In genomic region chr16:1014221-1014620, GRCh38 we compare ENCODE assay signal across 21 cellular contexts. TPM values are rescaled to one million over a fixed set of nuclear protein-coding genes. Genes with fewer than 3 reads are reported as not detected.
DNase-seq lines count a peak whose midpoint lies in the region; ATAC-seq and TF ChIP-seq lines count a peak whose summit lies in the region.
"Had no signal": no experiment of that assay in that cellular context is flagged by ENCODE, and none has a peak within 500 bp of the region (broad histone marks: within the 10 kb centered on the region; RNA-seq: fewer than 3 reads in every experiment).

No MANE protein-coding gene starts in this region.

- no peak overlapping the region for H3K4me3 ChIP-seq in trophoblast cell (ENCODE audit: low read depth, low read length)
- H3K4me3 ChIP-seq: BLaER1 treated with 17β-estradiol and CSF1 and Interleukin-3, amounts not matched to agents 10 nM and 100 nM; GM23248 had no signal

- no peak overlapping the region for H3K14ac ChIP-seq in trophoblast cell (ENCODE audit: low read length)

- H3K4me1 Mint-ChIP-seq in stimulated activated naive CD8-positive, alpha-beta T cell treated with anti-CD3 and anti-CD28 coated beads, Interleukin-15, amount 100 ng/mL, for 72 hours: peaks cover 18% of the 10 kb centered on the region
- H3K4me1 Mint-ChIP-seq: CD14-positive monocyte; CD8-positive, alpha-beta memory T cell had no signal

- H3K27ac ChIP-seq in trophoblast cell (ENCODE audit: low read depth, low read length): no peak overlapping the region
- peak overlapping the region; percentile 63 for H3K27ac ChIP-seq in temporal lobe (ENCODE audit: low read depth, low read length)
- H3K27ac ChIP-seq: 22Rv1; BLaER1 treated with 17β-estradiol and CSF1 and Interleukin-3, amounts not matched to agents 10 nM and 100 nM; GM23248 had no signal

- no peaks in the 10 kb centered on the region for H3K36me3 ChIP-seq in trophoblast cell (ENCODE audit: control insufficient read depth in 1 of 2, insufficient read depth in 2 of 2, low read length in 2 of 2)
- H3K36me3 ChIP-seq: BE2C; BLaER1 treated with 17β-estradiol and CSF1 and Interleukin-3, amounts not matched to agents 10 nM and 100 nM had no signal

- H3K4me3 Mint-ChIP-seq in stimulated activated naive CD8-positive, alpha-beta T cell treated with anti-CD3 and anti-CD28 coated beads, Interleukin-15, amount 100 ng/mL, for 72 hours: no peak overlapping the region
- H3K4me3 Mint-ChIP-seq: CD14-positive monocyte; CD4-positive, alpha-beta T cell; CD8-positive, alpha-beta memory T cell; H9 had no signal

- no peak overlapping the region for H3K18ac ChIP-seq in trophoblast cell (ENCODE audit: low read length)

- H3K9me3 Mint-ChIP-seq in stimulated activated naive CD8-positive, alpha-beta T cell treated with anti-CD3 and anti-CD28 coated beads, Interleukin-15, amount 100 ng/mL, for 72 hours: no peaks in the 10 kb centered on the region
- H3K9me3 Mint-ChIP-seq: CD4-positive, alpha-beta T cell; CD8-positive, alpha-beta memory T cell; H9 had no signal

- H3K27me3 Mint-ChIP-seq in stimulated activated naive CD8-positive, alpha-beta T cell treated with anti-CD3 and anti-CD28 coated beads, Interleukin-15, amount 100 ng/mL, for 72 hours: peaks cover 27% of the 10 kb centered on the region

- no peak overlapping the region for H3K27ac Mint-ChIP-seq in stimulated activated naive CD8-positive, alpha-beta T cell treated with anti-CD3 and anti-CD28 coated beads, Interleukin-15, amount 100 ng/mL, for 72 hours
- H3K27ac Mint-ChIP-seq: CD14-positive monocyte; CD4-positive, alpha-beta T cell had no signal

- no peak overlapping the region for H2BK5ac ChIP-seq in trophoblast cell (ENCODE audit: low read depth, low read length, poor library complexity)

- no peaks in the 10 kb centered on the region for H3K79me2 ChIP-seq in trophoblast cell (ENCODE audit: control insufficient read depth, insufficient read depth, low read length, poor library complexity)

- H4K91ac ChIP-seq in trophoblast cell (ENCODE audit: low read depth, low read length): peak overlapping the region; percentile 42

- H3K9me3 ChIP-seq in trophoblast cell (ENCODE audit: insufficient read depth, low read depth, low read length): peaks cover 2% of the 10 kb centered on the region
- H3K9me3 ChIP-seq: BE2C; BLaER1 treated with 17β-estradiol and CSF1 and Interleukin-3, amounts not matched to agents 10 nM and 100 nM had no signal

- H3K4ac ChIP-seq in trophoblast cell (ENCODE audit: low read depth, low read length): no peak overlapping the region

- no peak overlapping the region for H2AK5ac ChIP-seq in trophoblast cell (ENCODE audit: low read length)

- ATAC-seq in stimulated activated naive CD8-positive, alpha-beta T cell treated with anti-CD3 and anti-CD28 coated beads, Interleukin-15, amount 100 ng/mL, for 72 hours: peak; percentile 5
- no peak for ATAC-seq in stimulated activated naive CD8-positive, alpha-beta T cell treated with anti-CD3 and anti-CD28 coated beads, Interleukin-15, Interleukin-2, amounts not matched to agents 100 U/mL and 50 U/mL, for 24 hours
- no peak for ATAC-seq in SK-N-SH treated with all-trans-retinoic acid at 6 μM for 48 hours
- ATAC-seq in GM19395 (IDR thresholded peaks at IDR 0.05; ENCODE audit: unreplicated experiment): no peak

- no peak overlapping the region for H3K4me2 ChIP-seq in trophoblast cell (ENCODE audit: low read length)
- H3K4me2 ChIP-seq: BLaER1 treated with 17β-estradiol and CSF1 and Interleukin-3, amounts not matched to agents 10 nM and 100 nM had no signal

- H2AFZ ChIP-seq in trophoblast cell (ENCODE audit: insufficient read depth, low read length, poor library complexity): no peak overlapping the region
- H2AFZ ChIP-seq: GM23248 had no signal

- no peak overlapping the region for H3K9ac ChIP-seq in trophoblast cell (ENCODE audit: low read length)
- H3K9ac ChIP-seq: BLaER1 treated with 17β-estradiol and CSF1 and Interleukin-3, amounts not matched to agents 10 nM and 100 nM; GM23248 had no signal

- WGBS in trophoblast cell (ENCODE audit: extremely low coverage, insufficient coverage, insufficient read length): no CpG with 5 or more reads among the region's 8 CpGs

- no peak overlapping the region for H2BK120ac ChIP-seq in trophoblast cell (ENCODE audit: insufficient read depth, low read length, poor library complexity)

- no peaks in the 10 kb centered on the region for H3K27me3 ChIP-seq in trophoblast cell (ENCODE audit: insufficient read depth, low read length)

- DNase-seq in stimulated activated naive CD8-positive, alpha-beta T cell treated with anti-CD3 and anti-CD28 coated beads, Interleukin-15, amount 100 ng/mL, for 72 hours: no peak
- no peak for DNase-seq in stimulated activated naive CD8-positive, alpha-beta T cell treated with anti-CD3 and anti-CD28 coated beads, Interleukin-15, Interleukin-2, amounts not matched to agents 100 U/mL and 50 U/mL, for 24 hours
- no peak for DNase-seq in trophoblast cell
- no peak for DNase-seq in GDM1 (lab: John Stamatoyannopoulos, UW)
- DNase-seq in medulla oblongata (ENCODE audit: extremely low spot score): no peak
- DNase-seq: BE2C; CD4-positive, alpha-beta T cell; CD8-positive, alpha-beta memory T cell; DMS 273 treated with DMSO at 0.1 percent for 48 hours; DMS79; EL; GF-D8; GM23248; H9 had no signal

- H3K79me1 ChIP-seq in trophoblast cell (ENCODE audit: low read length): peaks cover 6% of the 10 kb centered on the region

- no peak overlapping the region for H3K23ac ChIP-seq in trophoblast cell (ENCODE audit: low read length)

- no peak overlapping the region for H2BK12ac ChIP-seq in trophoblast cell (ENCODE audit: low read length)

- H4K8ac ChIP-seq in trophoblast cell (ENCODE audit: low read depth, low read length): no peak overlapping the region

- H4K12ac ChIP-seq in trophoblast cell (ENCODE audit: low read depth, low read length): no peak overlapping the region

- H3K4me1 ChIP-seq in trophoblast cell (ENCODE audit: control insufficient read depth in 1 of 2, insufficient read depth in 2 of 2, low read length in 2 of 2): peaks cover 9 to 11% of the 10 kb centered on the region in 2 experiments
- H3K4me1 ChIP-seq: BE2C; BLaER1 treated with 17β-estradiol and CSF1 and Interleukin-3, amounts not matched to agents 10 nM and 100 nM had no signal

TF ChIP-seq in SK-N-SH treated with all-trans-retinoic acid at 6 μM for 48 hours, 23 proteins besides CTCF, POLR2A, EP300 and RAD21 (continues in another document):
- TF ChIP-seq ISL1 (CRISPR knock-in tag; IDR thresholded peaks at IDR 0.05) (no peak), BACH2 (CRISPR knock-in tag; IDR thresholded peaks at IDR 0.05; ENCODE audit: borderline replicate concordance) (no peak), PPARA (CRISPR knock-in tag; IDR thresholded peaks at IDR 0.05; ENCODE audit: borderline replicate concordance) (no peak), PATZ1 (CRISPR knock-in tag; IDR thresholded peaks at IDR 0.05; ENCODE audit: borderline replicate concordance) (no peak), OSR1 (CRISPR knock-in tag; IDR thresholded peaks at IDR 0.05) (no peak), CSDC2 (CRISPR knock-in tag; IDR thresholded peaks at IDR 0.05) (no peak), CREB5 (CRISPR knock-in tag; IDR thresholded peaks at IDR 0.05; ENCODE audit: low read depth) (no peak), ZFP30 (CRISPR knock-in tag; IDR thresholded peaks at IDR 0.05) (no peak), ESRRG (CRISPR knock-in tag; IDR thresholded peaks at IDR 0.05) (no peak)

RNA-seq across cellular contexts. Expression of gene SOX8, which starts 32.7 kb away (rescaled TPM):
- 1.9 and 2.1 TPM in 2 replicates for polyA plus RNA-seq in trophoblast cell (2013)
- 21.6 TPM for total RNA-seq in temporal lobe
- polyA plus RNA-seq: AG04450, CD14-positive monocyte had no signal

RNA-seq across cellular contexts. Expression of gene LMF1, which starts 43.4 kb away (rescaled TPM):
- 8.3 TPM in 2 replicates for polyA plus RNA-seq in trophoblast cell (2013)
- total RNA-seq in temporal lobe: 10.6 TPM

RNA-seq across cellular contexts. Expression of gene SSTR5, which starts 58.3 kb away (rescaled TPM):
- polyA plus RNA-seq in trophoblast cell (2013): 0.03 and 0.06 TPM in 2 replicates
- not detected for total RNA-seq in temporal lobe
- total RNA-seq: CD4-positive, alpha-beta T cell; CD8-positive, alpha-beta memory T cell; GM23248 had no signal
- polyA plus RNA-seq: AG04450; CD14-positive monocyte; CD8-positive, alpha-beta memory T cell; GM23248 had no signal
